Comparison of ENCODE assay signal across 1 cellular context in the genomic region with DNA sequence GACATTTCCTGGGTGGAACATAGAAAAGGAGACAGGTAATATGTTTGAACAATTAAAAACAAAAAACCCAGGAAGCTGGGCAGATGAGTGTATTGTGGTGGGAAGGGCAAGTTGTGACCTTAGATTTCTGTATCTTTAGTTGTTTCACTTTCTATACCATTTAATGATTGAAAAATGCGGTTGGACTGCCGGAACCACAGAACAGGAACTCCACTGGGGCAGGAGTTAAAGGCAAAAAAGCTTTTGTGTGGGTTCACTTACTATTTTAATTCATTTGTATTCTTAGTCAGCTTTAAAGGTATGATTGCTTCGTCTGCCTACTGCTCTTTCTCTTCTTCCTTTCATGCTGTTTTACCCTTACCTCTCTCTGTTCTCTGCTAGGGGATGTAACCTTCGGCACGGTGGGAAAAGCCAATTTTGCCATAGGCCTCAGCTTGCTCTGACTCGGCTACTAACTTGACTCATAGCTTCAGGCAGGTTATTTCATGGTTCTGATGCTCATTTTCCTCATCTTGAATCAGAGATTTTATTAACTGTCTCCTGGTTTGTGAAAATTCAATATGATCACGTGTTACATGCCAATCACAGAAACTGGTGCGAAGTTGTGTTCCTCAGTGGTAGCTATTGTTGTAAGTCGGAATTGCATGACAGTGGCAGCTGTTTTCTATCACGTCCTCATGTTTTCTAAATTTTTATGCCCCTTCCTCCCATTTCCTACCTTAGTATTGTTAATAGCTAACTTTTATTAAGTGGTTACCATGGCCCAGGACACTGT.
TF ChIP-seq lines count a peak whose summit lies in the region.

No MANE protein-coding gene starts in this region.

TF ChIP-seq in IMR-90, 13 proteins besides CTCF, POLR2A, EP300 and RAD21:
- TF ChIP-seq MAZ (IDR thresholded peaks at IDR 0.05; ENCODE audit: borderline replicate concordance, low read depth, low read length), result no peak
- TF ChIP-seq SMC3 (IDR thresholded peaks at IDR 0.05; ENCODE audit: low read depth, low read length), result no peak
- TF ChIP-seq MXI1 (IDR thresholded peaks at IDR 0.05; ENCODE audit: borderline replicate concordance, low read depth, low read length), result no peak
- no peak for TF ChIP-seq NFE2L2 (IDR thresholded peaks at IDR 0.05; ENCODE audit: low read depth, low read length)
- no peak for TF ChIP-seq BHLHE40 (IDR thresholded peaks at IDR 0.05; ENCODE audit: low read depth, low read length)
- TF ChIP-seq MAFK (IDR thresholded peaks at IDR 0.05; ENCODE audit: low read depth, low read length), result no peak
